ENCODE assay signal across 13 cellular contexts in the genomic region with DNA sequence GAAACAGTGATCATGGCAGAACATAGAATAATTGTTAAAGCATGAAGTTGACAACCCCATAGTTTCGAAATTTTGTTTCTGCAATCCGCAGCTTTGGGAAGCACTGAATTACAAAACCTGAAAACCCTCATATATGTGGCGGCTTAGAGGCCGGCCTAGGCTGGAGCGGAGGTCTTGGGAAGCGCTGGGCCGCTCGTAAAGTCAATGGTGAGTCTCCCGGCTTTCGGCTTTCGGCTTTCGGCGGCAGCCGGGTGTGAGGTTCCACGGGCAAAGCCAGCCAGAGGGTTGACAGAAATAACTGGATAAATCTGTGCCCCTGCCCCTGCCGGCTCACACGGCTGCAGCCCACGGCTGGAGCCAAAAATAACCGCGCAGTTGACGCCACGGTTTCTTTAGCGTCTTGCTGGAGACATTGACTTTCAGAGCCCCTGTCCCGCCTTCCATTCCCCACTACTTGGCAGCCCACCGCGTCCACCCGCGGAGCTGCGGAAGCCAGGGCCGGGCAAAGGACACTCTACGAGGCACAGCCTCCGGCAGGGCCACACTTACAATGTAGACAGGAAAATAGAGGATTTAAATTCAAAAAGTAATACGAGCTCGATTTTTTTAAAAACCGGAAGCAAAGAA. TPM values are rescaled to one million over a fixed set of nuclear protein-coding genes. Genes with fewer than 3 reads are reported as not detected.
DNase-seq lines count a peak whose midpoint lies in the region; ATAC-seq and TF ChIP-seq lines count a peak whose summit lies in the region.
"Had no signal": no experiment of that assay in that cellular context is flagged by ENCODE, and none has a peak within 500 bp of the region (broad histone marks: within the 10 kb centered on the region; RNA-seq: fewer than 3 reads in every experiment).

No MANE protein-coding gene starts in this region.

- no peak overlapping the region for H3K27ac ChIP-seq in psoas muscle
- H3K27ac ChIP-seq: epithelial cell of prostate, pancreas had no signal

- no peak for TF ChIP-seq CTCF in fibroblast of pulmonary artery (IDR thresholded peaks at IDR 0.05; ENCODE audit: low read length, missing control alignments)
- TF ChIP-seq CTCF in psoas muscle (IDR thresholded peaks at IDR 0.05): no peak

- H3K4me3 ChIP-seq in fibroblast of pulmonary artery (replicated peaks; ENCODE audit: low read depth, low read length): peak overlapping the region; percentile 24
- peak overlapping the region; percentile 44 for H3K4me3 ChIP-seq in psoas muscle
- H3K4me3 ChIP-seq: pancreas had no signal

- POLR2A ChIA-PET in activated CD4-positive, alpha-beta memory T cell treated with anti-CD3 and anti-CD28 coated beads, Interleukin-2, amount 10 ng/mL, durations not matched to agents 7 days and 5 days (lab: Charles Lee): no interaction called here

- ATAC-seq in psoas muscle (no peak), GM18858 (IDR thresholded peaks at IDR 0.05; ENCODE audit: unreplicated experiment) (no peak)
- ATAC-seq: pancreas had no signal

- H3K27me3 Mint-ChIP-seq in activated CD4-positive, alpha-beta memory T cell treated with anti-CD3 and anti-CD28 coated beads, Interleukin-2, amount 10 ng/mL, durations not matched to agents 7 days and 5 days: peaks cover 78% of the 10 kb centered on the region

- no peaks in the 10 kb centered on the region for H3K9me3 Mint-ChIP-seq in activated CD4-positive, alpha-beta memory T cell treated with anti-CD3 and anti-CD28 coated beads, Interleukin-2, amount 10 ng/mL, durations not matched to agents 7 days and 5 days

- no peak overlapping the region for H3K4me3 Mint-ChIP-seq in activated CD4-positive, alpha-beta memory T cell treated with anti-CD3 and anti-CD28 coated beads, Interleukin-2, amount 10 ng/mL, durations not matched to agents 7 days and 5 days

- 32 to 45% (median 41%) methylated on average over 35 of the region's 35 CpGs for WGBS in psoas muscle, 3 donors

- H3K27ac Mint-ChIP-seq in activated CD4-positive, alpha-beta memory T cell treated with anti-CD3 and anti-CD28 coated beads, Interleukin-2, amount 10 ng/mL, durations not matched to agents 7 days and 5 days: no peak overlapping the region

- no peaks in the 10 kb centered on the region for H3K36me3 ChIP-seq in psoas muscle (ENCODE audit: insufficient read depth in 1 of 2, low read depth in 1 of 2)
- H3K36me3 ChIP-seq: pancreas had no signal

- no peaks in the 10 kb centered on the region for H3K4me1 ChIP-seq in psoas muscle
- H3K4me1 ChIP-seq: pancreas had no signal

- CTCF ChIA-PET in activated CD4-positive, alpha-beta memory T cell treated with anti-CD3 and anti-CD28 coated beads, Interleukin-2, amount 10 ng/mL, durations not matched to agents 7 days and 5 days (lab: Charles Lee): interaction anchor here (1.0 to 1.5 kb wide), 2 partner anchors 15 to 36 kb away, joined by 3 to 7 read pairs; no protein-coding TSS in a partner anchor

- H3K9me3 ChIP-seq in psoas muscle: no peaks in the 10 kb centered on the region
- H3K9me3 ChIP-seq: pancreas had no signal

- intact Hi-C loops in psoas muscle (cut with DNase I): no loop called here

- H3K36me3 Mint-ChIP-seq in activated CD4-positive, alpha-beta memory T cell treated with anti-CD3 and anti-CD28 coated beads, Interleukin-2, amount 10 ng/mL, durations not matched to agents 7 days and 5 days (ENCODE audit: low read depth): peaks cover 2% of the 10 kb centered on the region

- peaks cover 4% of the 10 kb centered on the region for H3K4me1 Mint-ChIP-seq in activated CD4-positive, alpha-beta memory T cell treated with anti-CD3 and anti-CD28 coated beads, Interleukin-2, amount 10 ng/mL, durations not matched to agents 7 days and 5 days

- H3K27me3 ChIP-seq in psoas muscle (ENCODE audit: insufficient read depth in 3 of 3, low read length in 2 of 3): peaks cover 2 to 69% (median 14%) of the 10 kb centered on the region in 3 donors
- H3K27me3 ChIP-seq: pancreas had no signal

- DNase-seq in SIG-M5 treated with dmso at 0.1 percent for 504 hours (lab: John Stamatoyannopoulos, UW; ENCODE audit: unreplicated experiment): peak; percentile 77
- DNase-seq in SIG-M5 (lab: John Stamatoyannopoulos, UW): no peak
- DNase-seq in activated CD4-positive, alpha-beta memory T cell treated with anti-CD3 and anti-CD28 coated beads, Interleukin-2, amount 10 ng/mL, durations not matched to agents 7 days and 5 days: peak; percentile 12
- peak; percentile 31 for DNase-seq in fibroblast of pulmonary artery (ENCODE audit: low read depth)
- DNase-seq in psoas muscle: no peak
- no peak for DNase-seq in DMS79 (lab: John Stamatoyannopoulos, UW)
- DNase-seq in NCI-H2171 treated with DMSO at 0.1 percent for 48 hours (lab: John Stamatoyannopoulos, UW): no peak
- DNase-seq: 8988T; activated CD4-positive, alpha-beta T cell treated with anti-CD3 and anti-CD28 coated beads for 48 hours; NCI-H526 treated with DMSO at 0.1 percent for 48 hours; pancreas had no signal

RNA-seq across cellular contexts. Expression of gene VAX2, which starts 6.9 kb away (rescaled TPM):
- total RNA-seq in activated CD4-positive, alpha-beta memory T cell treated with anti-CD3 and anti-CD28 coated beads, Interleukin-2, amount 10 ng/mL, durations not matched to agents 7 days and 5 days: not detected
- 1 to 10 TPM in 2 of 4 donors, under 1 TPM in 2; 0.66 to 1.2 (median 0.96) TPM for total RNA-seq in psoas muscle
- polyA plus RNA-seq in psoas muscle: under 1 TPM; 0.30 to 0.97 (median 0.48) TPM

RNA-seq across cellular contexts. Expression of gene ATP6V1B1, which starts 28.5 kb away (rescaled TPM):
- not detected for total RNA-seq in activated CD4-positive, alpha-beta memory T cell treated with anti-CD3 and anti-CD28 coated beads, Interleukin-2, amount 10 ng/mL, durations not matched to agents 7 days and 5 days
- total RNA-seq in psoas muscle: under 1 TPM in 2 of 4 donors, not detected in 2; 0.22 to 0.53 TPM
- under 1 TPM; 0.10 to 0.70 (median 0.38) TPM for polyA plus RNA-seq in psoas muscle

Comparison
In these comparisons a context has a peak if more than half of its experiments do, and no peak if none do; other contexts are left out.
1. DNase-seq: peak in SIG-M5 treated with dmso at 0.1 percent for 504 hours (single experiment), activated CD4-positive, alpha-beta memory T cell treated with anti-CD3 and anti-CD28 coated beads, Interleukin-2, amount 10 ng/mL, durations not matched to agents 7 days and 5 days (single experiment) and fibroblast of pulmonary artery (single experiment); none in SIG-M5 (single experiment), psoas muscle (0 of 2), DMS79 (single experiment) and NCI-H2171 treated with DMSO at 0.1 percent for 48 hours (single experiment).